Comparison of ENCODE assay signal across 24 cellular contexts in genomic region chr1:225587310-225587709, GRCh38.
DNase-seq lines count a peak whose midpoint lies in the region; ATAC-seq and TF ChIP-seq lines count a peak whose summit lies in the region.
"Had no signal": no experiment of that assay in that cellular context is flagged by ENCODE, and none has a peak within 500 bp of the region (broad histone marks: within the 10 kb centered on the region; RNA-seq: fewer than 3 reads in every experiment).

No MANE protein-coding gene starts in this region.

- no peaks in the 10 kb centered on the region for H3K9me3 ChIP-seq in HEK293 (ENCODE audit: control insufficient read depth, insufficient read depth, low read depth, low read length)
- no peaks in the 10 kb centered on the region for H3K9me3 ChIP-seq in CD8-positive, alpha-beta T cell (ENCODE audit: low read length)
- H3K9me3 ChIP-seq: BE2C, BLaER1 had no signal

- H3K4me3 Mint-ChIP-seq in WTC11 (no peak overlapping the region), nephron progenitor cell (no peak overlapping the region), progenitor cell of endocrine pancreas (ENCODE audit: low read depth) (no peak overlapping the region)
- H3K4me3 Mint-ChIP-seq in CD8-positive, alpha-beta T cell: no peak overlapping the region
- H3K4me3 Mint-ChIP-seq: CD14-positive monocyte; CD4-positive, alpha-beta memory T cell; CD4-positive, CD25-positive, alpha-beta regulatory T cell had no signal

- H3K36me3 Mint-ChIP-seq in WTC11 (peaks cover 5% of the 10 kb centered on the region; the same call in 1 of the 2 replicates), nephron progenitor cell (ENCODE audit: low read depth) (peaks cover 83% of the 10 kb centered on the region), progenitor cell of endocrine pancreas (ENCODE audit: insufficient read depth) (peaks cover 12% of the 10 kb centered on the region)
- H3K36me3 Mint-ChIP-seq in CD8-positive, alpha-beta T cell: no peaks in the 10 kb centered on the region
- H3K36me3 Mint-ChIP-seq: CD14-positive monocyte; CD4-positive, alpha-beta memory T cell; CD4-positive, CD25-positive, alpha-beta regulatory T cell had no signal

- TF ChIP-seq CTCF in HEK293 (tag by site-specific recombination; IDR thresholded peaks at IDR 0.05): no peak
- no peak for TF ChIP-seq CTCF in WTC11 (IDR thresholded peaks at IDR 0.05)
- TF ChIP-seq CTCF in nephron progenitor cell (IDR thresholded peaks at IDR 0.05): no peak
- no peak for TF ChIP-seq CTCF in progenitor cell of endocrine pancreas (IDR thresholded peaks at IDR 0.05; ENCODE audit: unreplicated experiment)
- TF ChIP-seq CTCF in CD8-positive, alpha-beta T cell (IDR thresholded peaks at IDR 0.05): no peak
- no peak for TF ChIP-seq CTCF in foreskin keratinocyte (conservative IDR thresholded peaks at IDR 0.05)

- POLR2A ChIA-PET in HEK293 (lab: Yijun Ruan, JAX) (no interaction called here), WTC11 (lab: Charles Lee) (no interaction called here)
- POLR2A ChIA-PET in CD8-positive, alpha-beta T cell (lab: Charles Lee): no interaction called here

- CTCF ChIA-PET in HEK293 (lab: Yijun Ruan, JAX): interaction anchor here (0.7 to 0.9 kb wide), 2 partner anchors 184 to 190 kb away, joined by 3 read pairs; partner anchors contain the start of gene SRP9
- CTCF ChIA-PET in WTC11 (lab: Charles Lee): no interaction called here
- CTCF ChIA-PET in CD8-positive, alpha-beta T cell (lab: Charles Lee): no interaction called here

- H3K27ac Mint-ChIP-seq in WTC11 (peak overlapping the region; percentile 39; the same call in 1 of the 2 replicates), nephron progenitor cell (peak overlapping the region; percentile 29), progenitor cell of endocrine pancreas (peak overlapping the region; percentile 37)
- no peak overlapping the region for H3K27ac Mint-ChIP-seq in CD8-positive, alpha-beta T cell
- H3K27ac Mint-ChIP-seq: CD14-positive monocyte; CD4-positive, alpha-beta memory T cell; CD4-positive, CD25-positive, alpha-beta regulatory T cell had no signal

- peaks cover 15% of the 10 kb centered on the region; the same call in 1 of the 2 replicates for H3K4me1 ChIP-seq in HEK293 (ENCODE audit: control insufficient read depth, insufficient read depth, low read length)
- no peaks in the 10 kb centered on the region for H3K4me1 ChIP-seq in CD8-positive, alpha-beta T cell (ENCODE audit: insufficient read depth, low read length)
- no peaks in the 10 kb centered on the region for H3K4me1 ChIP-seq in foreskin keratinocyte
- H3K4me1 ChIP-seq: BE2C, BLaER1 had no signal

- H3K9me3 Mint-ChIP-seq in WTC11 (no peaks in the 10 kb centered on the region), nephron progenitor cell (peaks cover 24% of the 10 kb centered on the region), progenitor cell of endocrine pancreas (ENCODE audit: low read depth) (no peaks in the 10 kb centered on the region)
- H3K9me3 Mint-ChIP-seq in CD8-positive, alpha-beta T cell: no peaks in the 10 kb centered on the region
- H3K9me3 Mint-ChIP-seq: CD14-positive monocyte; CD4-positive, alpha-beta memory T cell had no signal

- no peaks in the 10 kb centered on the region for H3K27me3 ChIP-seq in CD8-positive, alpha-beta T cell (ENCODE audit: insufficient read depth, low read length)
- no peaks in the 10 kb centered on the region for H3K27me3 ChIP-seq in foreskin keratinocyte
- H3K27me3 ChIP-seq: BE2C, BLaER1 had no signal

- no peak for ATAC-seq in WTC11
- no peak for ATAC-seq in left ventricle myocardium superior
- ATAC-seq in CD8-positive, alpha-beta T cell: no peak
- ATAC-seq in foreskin keratinocyte: no peak
- ATAC-seq: GM12878 had no signal

- H3K4me1 Mint-ChIP-seq in WTC11 (peaks cover 53% of the 10 kb centered on the region), nephron progenitor cell (peaks cover 29% of the 10 kb centered on the region), progenitor cell of endocrine pancreas (ENCODE audit: low read depth) (peaks cover 5% of the 10 kb centered on the region)
- no peaks in the 10 kb centered on the region for H3K4me1 Mint-ChIP-seq in CD8-positive, alpha-beta T cell (ENCODE audit: low read depth)
- H3K4me1 Mint-ChIP-seq: CD14-positive monocyte; CD4-positive, alpha-beta memory T cell; CD4-positive, CD25-positive, alpha-beta regulatory T cell had no signal

- H3K27me3 Mint-ChIP-seq in WTC11 (ENCODE audit: low read depth) (no peaks in the 10 kb centered on the region), nephron progenitor cell (ENCODE audit: low read depth, poor library complexity) (no peaks in the 10 kb centered on the region), progenitor cell of endocrine pancreas (no peaks in the 10 kb centered on the region)
- peaks cover 17% of the 10 kb centered on the region for H3K27me3 Mint-ChIP-seq in CD8-positive, alpha-beta T cell (ENCODE audit: low read depth)

- no peak overlapping the region for H3K4me3 ChIP-seq in HEK293 (ENCODE audit: low read depth, low read length)
- H3K4me3 ChIP-seq in CD8-positive, alpha-beta T cell (ENCODE audit: low read depth, low read length): no peak overlapping the region
- H3K4me3 ChIP-seq: BLaER1, GM12878 had no signal

- H3K36me3 ChIP-seq in HEK293 (ENCODE audit: control insufficient read depth in 2 of 2, insufficient read depth in 1 of 2, low read length in 2 of 2): peaks cover 0 to 3% of the 10 kb centered on the region in 2 experiments; a peak in 2 of 3 replicates
- H3K36me3 ChIP-seq in CD8-positive, alpha-beta T cell (ENCODE audit: insufficient read depth, low read length): no peaks in the 10 kb centered on the region
- H3K36me3 ChIP-seq: BE2C had no signal

- DNase-seq in WTC11 (ENCODE audit: low spot score): no peak
- DNase-seq in nephron progenitor cell: no peak
- no peak for DNase-seq in progenitor cell of endocrine pancreas (ENCODE audit: low spot score, unreplicated experiment)
- DNase-seq in left ventricle myocardium superior: no peak
- no peak for DNase-seq in CD8-positive, alpha-beta T cell
- no peak for DNase-seq in foreskin keratinocyte
- DNase-seq in COR-L47 (lab: John Stamatoyannopoulos, UW): no peak
- DNase-seq: 8988T; ACHN; BE2C; C1 segment of cervical spinal cord; CD4-positive, alpha-beta memory T cell; CD4-positive, CD25-positive, alpha-beta regulatory T cell; DMS 273 treated with DMSO at 0.1 percent for 48 hours; DMS153; DMS53; DMS79; DND-41; EL; GDM1 had no signal

- no peak overlapping the region for H3K27ac ChIP-seq in HEK293 (ENCODE audit: extremely low read depth, low read depth, low read length)
- H3K27ac ChIP-seq in CD8-positive, alpha-beta T cell (ENCODE audit: low read depth, low read length): no peak overlapping the region
- H3K27ac ChIP-seq in foreskin keratinocyte: no peak overlapping the region
- H3K27ac ChIP-seq: BLaER1 had no signal

- intact Hi-C loops in left ventricle myocardium superior (cut with micrococcal nuclease): no loop called here
- intact Hi-C loops in CD8-positive, alpha-beta T cell (cut with DNase I, micrococcal nuclease): no loop called here

TF ChIP-seq in HEK293, 187 proteins besides CTCF, POLR2A, EP300 and RAD21:
- TF ChIP-seq ZNF48 (tag by site-specific recombination; IDR thresholded peaks at IDR 0.05) (no peak), ZBTB6 (tag by site-specific recombination; IDR thresholded peaks at IDR 0.05) (0 out of 2 replicates have a peak, but pooled peaks have one; percentile 16), ZNF248 (tag by site-specific recombination; IDR thresholded peaks at IDR 0.05) (peak; percentile 96)

TF ChIP-seq in WTC11, 78 proteins besides CTCF, POLR2A, EP300 and RAD21 (continues in another document):
- TF ChIP-seq ZNF671 (CRISPR knock-in tag; IDR thresholded peaks at IDR 0.05): no peak
- TF ChIP-seq FOXK1 (CRISPR knock-in tag; IDR thresholded peaks at IDR 0.05): no peak
- TF ChIP-seq ZNF121 (CRISPR knock-in tag; IDR thresholded peaks at IDR 0.05): no peak
- no peak for TF ChIP-seq PRRX2 (CRISPR knock-in tag; IDR thresholded peaks at IDR 0.05)
- TF ChIP-seq AR (CRISPR knock-in tag; IDR thresholded peaks at IDR 0.05): no peak
- no peak for TF ChIP-seq SOX15 (CRISPR knock-in tag; IDR thresholded peaks at IDR 0.05)
- TF ChIP-seq ELF4 (CRISPR knock-in tag; IDR thresholded peaks at IDR 0.05; ENCODE audit: low read depth): no peak
- TF ChIP-seq OVOL2 (CRISPR knock-in tag; IDR thresholded peaks at IDR 0.05; ENCODE audit: borderline replicate concordance): no peak
